8 cellular contexts compared by ENCODE assay signal in the genomic region with DNA sequence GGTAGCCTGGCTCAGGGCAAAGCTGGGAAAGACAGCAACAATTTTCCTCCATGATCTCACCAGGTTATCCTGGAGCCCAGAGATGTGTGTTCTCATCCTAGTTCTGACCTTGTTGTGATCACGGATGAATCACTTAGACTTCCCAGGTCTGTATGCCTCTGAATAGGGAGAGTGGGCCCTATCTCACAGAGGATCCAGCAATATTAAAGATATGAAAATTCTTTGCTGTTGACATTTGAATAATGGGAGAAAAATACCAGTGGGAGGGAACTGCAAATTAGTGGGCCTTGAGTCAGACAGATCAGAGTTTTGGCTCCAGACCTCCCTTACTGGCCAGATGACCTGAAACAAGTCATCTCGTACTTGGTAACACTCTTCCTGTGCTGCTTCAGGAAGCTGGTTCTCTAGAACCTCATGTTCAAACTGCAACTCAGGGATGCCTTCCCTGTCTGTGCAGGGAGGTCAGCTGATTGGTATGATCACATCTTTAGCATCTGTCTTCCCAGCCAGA. TPM values are rescaled to one million over a fixed set of nuclear protein-coding genes. Genes with fewer than 3 reads are reported as not detected.
DNase-seq lines count a peak whose midpoint lies in the region; ATAC-seq lines count a peak whose summit lies in the region.

No MANE protein-coding gene starts in this region.

- DNase-seq in activated naive CD4-positive, alpha-beta T cell treated with anti-CD3 and anti-CD28 coated beads, Interleukin-2, amount 10 ng/mL, durations not matched to agents 7 days and 5 days, result no peak
- no peak for DNase-seq in activated CD8-positive, alpha-beta T cell treated with anti-CD3 and anti-CD28 coated beads, Interleukin-2, amount 10 ng/mL, durations not matched to agents 7 days and 5 days
- DNase-seq in hepatic stellate cell (ENCODE audit: low spot score), result peak; percentile 69
- no peak for DNase-seq in posterior cingulate gyrus

- H3K9ac ChIP-seq in subcutaneous abdominal adipose tissue (ENCODE audit: low read length in 5 of 5), result peak overlapping the region in 2 of 5 donors; percentile 8 to 13

- POLR2A ChIA-PET in activated CD8-positive, alpha-beta T cell treated with anti-CD3 and anti-CD28 coated beads, Interleukin-2, amount 10 ng/mL, durations not matched to agents 7 days and 5 days (lab: Charles Lee), result interaction anchor here (1.1 to 1.4 kb wide), 2 partner anchors 16 to 31 kb away, joined by 3 read pairs; no protein-coding TSS in a partner anchor

- H3K36me3 ChIP-seq in subcutaneous abdominal adipose tissue (ENCODE audit: control insufficient read depth in 5 of 5, insufficient read depth in 5 of 5, low read length in 5 of 5), result no peaks in the 10 kb centered on the region

- H3K9me3 ChIP-seq in subcutaneous abdominal adipose tissue (ENCODE audit: control insufficient read depth in 5 of 5, low read length in 5 of 5), result no peaks in the 10 kb centered on the region

- peaks cover 14% of the 10 kb centered on the region for H3K4me1 Mint-ChIP-seq in activated naive CD4-positive, alpha-beta T cell treated with anti-CD3 and anti-CD28 coated beads, Interleukin-2, amount 50 U/mL, for 24 hours
- H3K4me1 Mint-ChIP-seq in activated naive CD4-positive, alpha-beta T cell treated with anti-CD3 and anti-CD28 coated beads, Interleukin-2, amount 10 ng/mL, durations not matched to agents 7 days and 5 days, result peaks cover 27% of the 10 kb centered on the region
- H3K4me1 Mint-ChIP-seq in activated CD8-positive, alpha-beta T cell treated with anti-CD3 and anti-CD28 coated beads, Interleukin-2, amount 10 ng/mL, durations not matched to agents 7 days and 5 days (ENCODE audit: low read depth), result peaks cover 29% of the 10 kb centered on the region

- no peaks in the 10 kb centered on the region for H3K27me3 ChIP-seq in subcutaneous abdominal adipose tissue (ENCODE audit: control insufficient read depth in 5 of 5, insufficient read depth in 4 of 5, low read length in 5 of 5)

- no peak overlapping the region for H3K4me3 Mint-ChIP-seq in activated naive CD4-positive, alpha-beta T cell treated with anti-CD3 and anti-CD28 coated beads, Interleukin-2, amount 50 U/mL, for 24 hours
- no peak overlapping the region for H3K4me3 Mint-ChIP-seq in activated naive CD4-positive, alpha-beta T cell treated with anti-CD3 and anti-CD28 coated beads, Interleukin-2, amount 10 ng/mL, durations not matched to agents 7 days and 5 days
- no peak overlapping the region for H3K4me3 Mint-ChIP-seq in activated CD8-positive, alpha-beta T cell treated with anti-CD3 and anti-CD28 coated beads, Interleukin-2, amount 10 ng/mL, durations not matched to agents 7 days and 5 days

- no peaks in the 10 kb centered on the region for H3K9me3 Mint-ChIP-seq in activated naive CD4-positive, alpha-beta T cell treated with anti-CD3 and anti-CD28 coated beads, Interleukin-2, amount 50 U/mL, for 24 hours
- no peaks in the 10 kb centered on the region for H3K9me3 Mint-ChIP-seq in activated naive CD4-positive, alpha-beta T cell treated with anti-CD3 and anti-CD28 coated beads, Interleukin-2, amount 10 ng/mL, durations not matched to agents 7 days and 5 days
- H3K9me3 Mint-ChIP-seq in activated CD8-positive, alpha-beta T cell treated with anti-CD3 and anti-CD28 coated beads, Interleukin-2, amount 10 ng/mL, durations not matched to agents 7 days and 5 days (ENCODE audit: insufficient read depth), result no peaks in the 10 kb centered on the region

- H3K4me1 ChIP-seq in subcutaneous abdominal adipose tissue (ENCODE audit: control insufficient read depth in 5 of 5, insufficient read depth in 5 of 5, low read length in 5 of 5), result peaks cover 13 to 41% (median 38%) of the 10 kb centered on the region in 5 donors

- no peak overlapping the region for H3K4me3 ChIP-seq in subcutaneous abdominal adipose tissue (ENCODE audit: low read depth in 1 of 5, low read length in 5 of 5)

- intact Hi-C loops in posterior cingulate gyrus (cut with DNase I), result no loop called here

- H3K36me3 Mint-ChIP-seq in activated naive CD4-positive, alpha-beta T cell treated with anti-CD3 and anti-CD28 coated beads, Interleukin-2, amount 50 U/mL, for 24 hours, result no peaks in the 10 kb centered on the region
- H3K36me3 Mint-ChIP-seq in activated naive CD4-positive, alpha-beta T cell treated with anti-CD3 and anti-CD28 coated beads, Interleukin-2, amount 10 ng/mL, durations not matched to agents 7 days and 5 days, result no peaks in the 10 kb centered on the region
- peaks cover 2% of the 10 kb centered on the region for H3K36me3 Mint-ChIP-seq in activated CD8-positive, alpha-beta T cell treated with anti-CD3 and anti-CD28 coated beads, Interleukin-2, amount 10 ng/mL, durations not matched to agents 7 days and 5 days (ENCODE audit: low read depth)

- no peak for ATAC-seq in activated CD8-positive, alpha-beta T cell treated with anti-CD3 and anti-CD28 coated beads, Interleukin-2, amount 10 ng/mL, durations not matched to agents 7 days and 5 days
- ATAC-seq in GM21576 (IDR thresholded peaks at IDR 0.05; ENCODE audit: unreplicated experiment), result no peak
- ATAC-seq in GM19463 (IDR thresholded peaks at IDR 0.05; ENCODE audit: unreplicated experiment), result no peak

- H3K27me3 Mint-ChIP-seq in activated naive CD4-positive, alpha-beta T cell treated with anti-CD3 and anti-CD28 coated beads, Interleukin-2, amount 50 U/mL, for 24 hours, result no peaks in the 10 kb centered on the region
- no peaks in the 10 kb centered on the region for H3K27me3 Mint-ChIP-seq in activated naive CD4-positive, alpha-beta T cell treated with anti-CD3 and anti-CD28 coated beads, Interleukin-2, amount 10 ng/mL, durations not matched to agents 7 days and 5 days
- H3K27me3 Mint-ChIP-seq in activated CD8-positive, alpha-beta T cell treated with anti-CD3 and anti-CD28 coated beads, Interleukin-2, amount 10 ng/mL, durations not matched to agents 7 days and 5 days (ENCODE audit: low read depth), result no peaks in the 10 kb centered on the region

- peak overlapping the region; percentile 66 for H3K27ac ChIP-seq in subcutaneous abdominal adipose tissue (ENCODE audit: low read depth, low read length)

- peak overlapping the region; percentile 23 for H3K27ac Mint-ChIP-seq in activated naive CD4-positive, alpha-beta T cell treated with anti-CD3 and anti-CD28 coated beads, Interleukin-2, amount 50 U/mL, for 24 hours
- no peak overlapping the region for H3K27ac Mint-ChIP-seq in activated naive CD4-positive, alpha-beta T cell treated with anti-CD3 and anti-CD28 coated beads, Interleukin-2, amount 10 ng/mL, durations not matched to agents 7 days and 5 days
- H3K27ac Mint-ChIP-seq in activated CD8-positive, alpha-beta T cell treated with anti-CD3 and anti-CD28 coated beads, Interleukin-2, amount 10 ng/mL, durations not matched to agents 7 days and 5 days, result peak overlapping the region; percentile 67

- CTCF ChIA-PET in activated naive CD4-positive, alpha-beta T cell treated with anti-CD3 and anti-CD28 coated beads, Interleukin-2, amount 10 ng/mL, durations not matched to agents 7 days and 5 days (lab: Charles Lee), result interaction anchor here (0.9 kb wide), 1 partner anchor 65 kb away, joined by 8 read pairs; no protein-coding TSS in a partner anchor
- CTCF ChIA-PET in activated CD8-positive, alpha-beta T cell treated with anti-CD3 and anti-CD28 coated beads, Interleukin-2, amount 10 ng/mL, durations not matched to agents 7 days and 5 days (lab: Charles Lee), result interaction anchor here (1.1 to 2.8 kb wide), 3 partner anchors 9 to 65 kb away, joined by 4 to 7 read pairs (median 6); no protein-coding TSS in a partner anchor

RNA-seq across cellular contexts. Expression of gene RNF19B, which starts 32.8 kb away (rescaled TPM):
- total RNA-seq in activated CD8-positive, alpha-beta T cell treated with anti-CD3 and anti-CD28 coated beads, Interleukin-2, amount 10 ng/mL, durations not matched to agents 7 days and 5 days, result 10 to 100 TPM; 14.0 to 15.8 TPM

RNA-seq across cellular contexts. Expression of gene AK2, which starts 39.2 kb away (rescaled TPM):
- total RNA-seq in activated CD8-positive, alpha-beta T cell treated with anti-CD3 and anti-CD28 coated beads, Interleukin-2, amount 10 ng/mL, durations not matched to agents 7 days and 5 days, result 100 to 1,000 TPM; 206 to 215 TPM
